In genomic region chr11:20387262-20388095, GRCh38 we compare ENCODE assay signal across 8 cellular contexts. TPM values are rescaled to one million over a fixed set of nuclear protein-coding genes. Genes with fewer than 3 reads are reported as not detected.
DNase-seq lines count a peak whose midpoint lies in the region; ATAC-seq and TF ChIP-seq lines count a peak whose summit lies in the region.

TSS of gene PRMT3 (plus strand) at chr11:20387716. CDS start at chr11:20387747, 31 bp downstream.

- H2AFZ ChIP-seq in osteoblast (ENCODE audit: low read length): peak within 1 kb of the TSS; percentile 94

- WGBS in testis, 2 donors: 0% methylated on average over 12 to 76 of the region's 96 CpGs

- H3K9me3 Mint-ChIP-seq in activated naive CD8-positive, alpha-beta T cell (ENCODE audit: low read depth): no peaks in the 10 kb centered on the region

- H3K9me3 ChIP-seq in osteoblast (ENCODE audit: low read depth, low read length) (no peaks in the 10 kb centered on the region), testis (no peaks in the 10 kb centered on the region)

- H3K4me3 Mint-ChIP-seq in activated naive CD8-positive, alpha-beta T cell: peak within 1 kb of the TSS; percentile 96

- H3K4me3 ChIP-seq in GM12865 (ENCODE audit: low read depth, low read length): peak within 1 kb of the TSS; percentile 84
- H3K4me3 ChIP-seq in osteoblast (ENCODE audit: insufficient read depth, low read length): peak within 1 kb of the TSS; percentile 86
- peak within 1 kb of the TSS; percentile 99 for H3K4me3 ChIP-seq in testis

- H3K27ac ChIP-seq in osteoblast (ENCODE audit: low read depth, low read length) (peak within 1 kb of the TSS; percentile 87), testis (peak within 1 kb of the TSS; percentile 95 to 97)

- TF ChIP-seq CTCF in GM12865 (IDR thresholded peaks at IDR 0.05; ENCODE audit: insufficient read depth, low read depth, low read length, missing control alignments): no peak
- peak; percentile 24 for TF ChIP-seq CTCF in osteoblast (IDR thresholded peaks at IDR 0.05; ENCODE audit: extremely low read depth, low read depth, low read length)
- TF ChIP-seq CTCF in testis (IDR thresholded peaks at IDR 0.05): peak; percentile 22 to 99 (median 98)

- peaks cover 12% of the 10 kb centered on the region for H3K36me3 ChIP-seq in osteoblast (ENCODE audit: insufficient read depth, low read length)
- no peaks in the 10 kb centered on the region for H3K36me3 ChIP-seq in testis (ENCODE audit: low read depth, missing control alignments)

- no peaks in the 10 kb centered on the region for H4K20me1 ChIP-seq in osteoblast (ENCODE audit: insufficient read depth, low read length)

- peaks cover 7% of the 10 kb centered on the region for H3K4me1 ChIP-seq in osteoblast (ENCODE audit: insufficient read depth, low read length)
- H3K4me1 ChIP-seq in testis: peaks cover 6% of the 10 kb centered on the region

- intact Hi-C loops in testis (cut with DNase I; ENCODE audit: low total_unique reads): no loop called here

- DNase-seq in GM12865 (ENCODE audit: low read depth): peak; percentile 99
- peak; percentile 94 for DNase-seq in NCI-H1105 treated with DMSO at 0.1 percent for 48 hours (lab: John Stamatoyannopoulos, UW)
- peak; percentile 91 for DNase-seq in SKM-1 treated with dmso at 0.1 percent for 144 hours (lab: John Stamatoyannopoulos, UW; ENCODE audit: unreplicated experiment)
- peak; percentile 96 for DNase-seq in glomerular visceral epithelial cell (ENCODE audit: extremely low spot score)
- peak; percentile 98 for DNase-seq in osteoblast (ENCODE audit: insufficient read length, low spot score, missing footprints)
- peak; percentile 95 for DNase-seq in testis

- peak; percentile 85 for ATAC-seq in HG02759 (IDR thresholded peaks at IDR 0.05; ENCODE audit: unreplicated experiment)

- H3K4me1 Mint-ChIP-seq in activated naive CD8-positive, alpha-beta T cell (ENCODE audit: low read depth): peaks cover 31% of the 10 kb centered on the region

- H3K79me2 ChIP-seq in osteoblast (ENCODE audit: insufficient read depth, low read length): peaks cover 12% of the 10 kb centered on the region

- H3K27me3 ChIP-seq in osteoblast (ENCODE audit: insufficient read depth, low read length) (no peaks in the 10 kb centered on the region), testis (no peaks in the 10 kb centered on the region)

- H3K36me3 Mint-ChIP-seq in activated naive CD8-positive, alpha-beta T cell: peaks cover 6% of the 10 kb centered on the region

- TF ChIP-seq POLR2A in testis (IDR thresholded peaks at IDR 0.05): no peak

- H3K27me3 Mint-ChIP-seq in activated naive CD8-positive, alpha-beta T cell: no peaks in the 10 kb centered on the region

- peak within 1 kb of the TSS; percentile 99 for H3K4me2 ChIP-seq in osteoblast (ENCODE audit: insufficient read depth, low read length)

- H3K27ac Mint-ChIP-seq in activated naive CD8-positive, alpha-beta T cell: peak within 1 kb of the TSS; percentile 99

RNA-seq across cellular contexts. Expression of gene PRMT3, which starts in this region (rescaled TPM):
- total RNA-seq in osteoblast: 20.3 and 20.6 TPM in 2 replicates
- total RNA-seq in testis: 10 to 100 TPM; 22.4 to 28.0 TPM
- 9.1 TPM for polyA plus RNA-seq in testis (ENCODE audit: insufficient read depth, low read depth, low replicate concordance)

Comparison
In these comparisons a context has a peak if more than half of its experiments do, and no peak if none do; other contexts are left out.
1. Peak in every context shown above with its lines: DNase-seq, ATAC-seq, H3K4me3 ChIP-seq and H3K27ac ChIP-seq.